1 cellular context compared by ENCODE assay signal in the genomic region with DNA sequence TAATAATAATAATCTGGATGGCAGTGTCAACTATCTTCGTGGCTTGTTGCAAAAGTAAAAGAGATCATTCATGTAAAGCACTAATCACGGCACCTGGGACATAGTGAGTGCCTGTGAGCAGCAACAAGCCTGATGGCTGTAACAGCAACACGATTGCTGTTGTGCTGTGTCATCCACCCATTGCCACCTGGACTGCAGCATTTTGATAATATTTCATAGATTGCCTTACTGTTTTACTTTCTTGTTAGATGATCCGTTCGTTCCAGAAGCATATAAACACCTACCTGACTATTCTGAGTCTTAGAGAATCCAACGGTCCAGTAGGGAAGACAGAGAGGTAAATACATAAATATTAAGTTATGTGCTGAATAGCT.
A peak's percentile ranks its signal among the peaks of the same experiment; 100 is the strongest.
TF ChIP-seq lines count a peak whose summit lies in the region.

No MANE protein-coding gene starts in this region.

TF ChIP-seq in K562, 482 proteins besides CTCF, POLR2A, EP300 and RAD21:
- peak; percentile 95 for TF ChIP-seq NFE2 (IDR thresholded peaks at IDR 0.05; ENCODE audit: low read depth)
- no peak for TF ChIP-seq SIX5 (IDR thresholded peaks at IDR 0.05; ENCODE audit: borderline replicate concordance in 1 of 2, insufficient read depth in 1 of 2, low read depth in 1 of 2, low read length in 2 of 2)
- TF ChIP-seq RCOR1 (IDR thresholded peaks at IDR 0.05; ENCODE audit: borderline replicate concordance in 1 of 2, low read depth in 2 of 2, low read length in 2 of 2) = 0 out of 4 replicates have a peak, but pooled peaks of 1 of the 2 experiments have one; percentile 5
- TF ChIP-seq ARID1B (IDR thresholded peaks at IDR 0.05) = peak; percentile 32; the same call in 1 of the 2 replicates
- TF ChIP-seq C11orf30 (IDR thresholded peaks at IDR 0.05; ENCODE audit: low read depth) = peak; percentile 83
- peak; percentile 60 to 65; a peak in 3 of 4 replicates for TF ChIP-seq FOXK2 (conservative IDR thresholded peaks at IDR 0.05 in 1 of 2, IDR thresholded peaks at IDR 0.05 in 1 of 2; ENCODE audit: low read depth in 2 of 2)
- peak; percentile 30; the same call in 1 of the 2 replicates for TF ChIP-seq JUND (IDR thresholded peaks at IDR 0.05; ENCODE audit: borderline replicate concordance, low read depth, low read length)
- TF ChIP-seq JUND (tag; IDR thresholded peaks at IDR 0.05; ENCODE audit: borderline replicate concordance, low read depth, low read length) = no peak
- no peak for TF ChIP-seq ZNF609 (CRISPR knock-in tag; IDR thresholded peaks at IDR 0.05; ENCODE audit: borderline replicate concordance)
- peak; percentile 57 for TF ChIP-seq CBFA2T3 (IDR thresholded peaks at IDR 0.05)
- no peak for TF ChIP-seq U2AF2 (optimal IDR thresholded peaks at IDR 0.05; ENCODE audit: low read depth, low read length)
- TF ChIP-seq KLF1 (tag; IDR thresholded peaks at IDR 0.05) = no peak
- peak; percentile 52; the same call in 1 of the 2 replicates for TF ChIP-seq MAFK (IDR thresholded peaks at IDR 0.05; ENCODE audit: low read length)
- no peak; a peak in 1 of 4 replicates for TF ChIP-seq SRF (CRISPR knock-in tag; IDR thresholded peaks at IDR 0.05)
- no peak for TF ChIP-seq ZBTB17 (CRISPR knock-in tag; IDR thresholded peaks at IDR 0.05)
- TF ChIP-seq NFE2L1 (tag; IDR thresholded peaks at IDR 0.05; ENCODE audit: borderline replicate concordance, low read depth) = peak; percentile 38; the same call in 1 of the 2 replicates
- TF ChIP-seq DPF2 (IDR thresholded peaks at IDR 0.05) = peak; percentile 52
- TF ChIP-seq TGIF2 (CRISPR knock-in tag; IDR thresholded peaks at IDR 0.05) = no peak
- peak; percentile 82 for TF ChIP-seq ZNF316 (IDR thresholded peaks at IDR 0.05)
- peak; percentile 27 for TF ChIP-seq TCF3 (CRISPR knock-in tag; IDR thresholded peaks at IDR 0.05)
- TF ChIP-seq MAFG (tag; conservative IDR thresholded peaks at IDR 0.05) = peak; percentile 71
- TF ChIP-seq MAFF (IDR thresholded peaks at IDR 0.05; ENCODE audit: low read length) = peak; percentile 75
- peak; percentile 20; the same call in 1 of the 2 replicates for TF ChIP-seq CBFA2T2 (conservative IDR thresholded peaks at IDR 0.05)
- TF ChIP-seq NFATC3 (IDR thresholded peaks at IDR 0.05) = no peak
